Comparison of ENCODE assay signal across 1 cellular context in genomic region chr3:41363830-41364523, GRCh38.
TF ChIP-seq lines count a peak whose summit lies in the region.

No MANE protein-coding gene starts in this region.

TF ChIP-seq in HepG2, 621 proteins besides CTCF, POLR2A, EP300 and RAD21 (continued from another document and continues in another):
- TF ChIP-seq ZHX2 (IDR thresholded peaks at IDR 0.05; ENCODE audit: low read depth) (no peak), ZHX2 (CRISPR knock-in tag; IDR thresholded peaks at IDR 0.05; ENCODE audit: borderline replicate concordance) (no peak), SAP130 (CRISPR knock-in tag; IDR thresholded peaks at IDR 0.05; ENCODE audit: low read depth) (peak; percentile 53; the same call in 1 of the 2 replicates), DBP (CRISPR knock-in tag; IDR thresholded peaks at IDR 0.05; ENCODE audit: not compliant biosample characterization) (no peak), BORCS8-MEF2B (CRISPR knock-in tag; IDR thresholded peaks at IDR 0.05) (no peak), HDAC1 (CRISPR knock-in tag; IDR thresholded peaks at IDR 0.05) (peak; percentile 85), MXD4 (CRISPR knock-in tag; IDR thresholded peaks at IDR 0.05) (no peak), SOX6 (IDR thresholded peaks at IDR 0.05) (no peak), SOX6 (CRISPR knock-in tag; IDR thresholded peaks at IDR 0.05) (peak; percentile 92), PHF21A (CRISPR knock-in tag; IDR thresholded peaks at IDR 0.05) (peak; percentile 78; the same call in 1 of the 2 replicates), ZMYM3 (CRISPR knock-in tag; IDR thresholded peaks at IDR 0.05) (peak; percentile 78; the same call in 1 of the 2 replicates), SKI (IDR thresholded peaks at IDR 0.05; ENCODE audit: partially characterized antibody) (peak; percentile 34), ZGPAT (CRISPR knock-in tag; IDR thresholded peaks at IDR 0.05) (peak; percentile 63; the same call in 1 of the 2 replicates), NR2F2 (IDR thresholded peaks at IDR 0.05; ENCODE audit: borderline replicate concordance, low read depth) (peak; percentile 86), ARID4A (CRISPR knock-in tag; IDR thresholded peaks at IDR 0.05; ENCODE audit: borderline replicate concordance) (no peak; the same call in 1 of the 2 replicates), NCOA2 (CRISPR knock-in tag; IDR thresholded peaks at IDR 0.05) (peak; percentile 79), HNF4A (CRISPR knock-in tag; IDR thresholded peaks at IDR 0.05) (peak; percentile 87), FOXK1 (CRISPR knock-in tag; IDR thresholded peaks at IDR 0.05; ENCODE audit: borderline replicate concordance, low read depth) (peak; percentile 79; the same call in 1 of the 2 replicates), KDM6A (CRISPR knock-in tag; IDR thresholded peaks at IDR 0.05; ENCODE audit: low read depth) (peak; percentile 73), ZNF350 (CRISPR knock-in tag; IDR thresholded peaks at IDR 0.05; ENCODE audit: borderline replicate concordance, low read depth) (peak; percentile 49; the same call in 1 of the 2 replicates), FOXA1 (IDR thresholded peaks at IDR 0.05) (peak; percentile 68), FOXA1 (CRISPR knock-in tag; IDR thresholded peaks at IDR 0.05) (peak; percentile 66), ZNF20 (CRISPR knock-in tag; IDR thresholded peaks at IDR 0.05) (no peak), MIER3 (CRISPR knock-in tag; IDR thresholded peaks at IDR 0.05; ENCODE audit: borderline replicate concordance) (0 out of 2 replicates have a peak, but pooled peaks have one; percentile 22), MIXL1 (CRISPR knock-in tag; IDR thresholded peaks at IDR 0.05) (peak; percentile 92), ZBTB38 (CRISPR knock-in tag; IDR thresholded peaks at IDR 0.05) (no peak), ZNF331 (CRISPR knock-in tag; IDR thresholded peaks at IDR 0.05) (0 out of 2 replicates have a peak, but pooled peaks have one; percentile 16), MAX (IDR thresholded peaks at IDR 0.05) (0 out of 2 replicates have a peak, but pooled peaks have one; percentile 40), NR2F6 (IDR thresholded peaks at IDR 0.05) (peak; percentile 93), NR2F6 (CRISPR knock-in tag; IDR thresholded peaks at IDR 0.05) (peak; percentile 95), PAXIP1 (CRISPR knock-in tag; conservative IDR thresholded peaks at IDR 0.05) (peak; percentile 96), ZNF44 (CRISPR knock-in tag; IDR thresholded peaks at IDR 0.05) (no peak), ZNF382 (CRISPR knock-in tag; IDR thresholded peaks at IDR 0.05; ENCODE audit: borderline replicate concordance) (no peak), KDM2A (CRISPR knock-in tag; IDR thresholded peaks at IDR 0.05; ENCODE audit: borderline replicate concordance, low read depth) (no peak), ZBTB43 (CRISPR knock-in tag; conservative IDR thresholded peaks at IDR 0.05) (no peak), JUNB (CRISPR knock-in tag; IDR thresholded peaks at IDR 0.05; ENCODE audit: borderline replicate concordance) (no peak), GTF3A (CRISPR knock-in tag; conservative IDR thresholded peaks at IDR 0.05) (no peak), ZFP90 (CRISPR knock-in tag; IDR thresholded peaks at IDR 0.05; ENCODE audit: borderline replicate concordance) (no peak), RAD51 (IDR thresholded peaks at IDR 0.05; ENCODE audit: borderline replicate concordance) (no peak), ERF (CRISPR knock-in tag; IDR thresholded peaks at IDR 0.05) (peak; percentile 78; the same call in 1 of the 2 replicates), CEBPG (CRISPR knock-in tag; IDR thresholded peaks at IDR 0.05) (peak; percentile 36; the same call in 1 of the 2 replicates), BCL3 (CRISPR knock-in tag; IDR thresholded peaks at IDR 0.05) (0 out of 2 replicates have a peak, but pooled peaks have one; percentile 24), SP4 (CRISPR knock-in tag; IDR thresholded peaks at IDR 0.05) (0 out of 2 replicates have a peak, but pooled peaks have one; percentile 34), TBL1XR1 (IDR thresholded peaks at IDR 0.05; ENCODE audit: borderline replicate concordance, low read length, partially characterized antibody) (peak; percentile 57), GFI1 (CRISPR knock-in tag; IDR thresholded peaks at IDR 0.05; ENCODE audit: borderline replicate concordance) (peak; percentile 85; the same call in 1 of the 2 replicates), SOX5 (CRISPR knock-in tag; IDR thresholded peaks at IDR 0.05; ENCODE audit: borderline replicate concordance) (peak; percentile 88), ZNF121 (CRISPR knock-in tag; IDR thresholded peaks at IDR 0.05) (peak; percentile 90), THAP11 (CRISPR knock-in tag; IDR thresholded peaks at IDR 0.05) (peak; percentile 43; the same call in 1 of the 2 replicates), ZNF629 (CRISPR knock-in tag; conservative IDR thresholded peaks at IDR 0.05) (peak; percentile 59), NRL (CRISPR knock-in tag; IDR thresholded peaks at IDR 0.05; ENCODE audit: borderline replicate concordance) (no peak)
